8 cellular contexts compared by ENCODE assay signal in the genomic region with DNA sequence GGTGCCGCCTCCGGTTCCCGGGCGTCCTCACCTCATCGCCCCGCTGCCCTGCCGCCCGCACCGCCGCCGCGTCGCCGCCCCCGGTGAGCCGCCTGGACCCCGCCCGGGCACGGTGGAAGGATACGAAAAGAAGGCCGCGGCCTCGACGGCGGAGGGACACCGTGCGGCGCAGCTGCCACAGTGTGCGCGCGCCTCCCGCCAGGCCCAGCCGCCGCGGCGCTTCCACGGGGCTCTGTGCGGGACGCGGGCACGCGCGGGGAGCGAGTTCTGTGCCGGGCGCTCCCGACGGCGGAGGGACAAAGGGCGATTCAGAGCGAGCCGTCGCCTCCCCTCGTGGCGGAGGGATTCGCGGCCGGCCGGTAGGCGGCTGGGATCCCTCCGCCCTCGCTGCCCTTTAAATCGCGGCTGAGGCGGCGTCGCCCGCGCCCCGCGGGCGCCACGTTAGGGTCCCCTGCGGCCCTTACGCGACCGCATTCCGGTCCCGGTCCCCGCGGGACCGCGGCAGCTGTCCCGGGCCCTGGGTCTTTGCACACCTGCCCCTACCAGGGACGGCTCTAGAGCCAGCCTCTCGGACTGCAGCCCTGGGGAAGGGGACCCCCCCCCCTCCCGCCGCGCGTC. TPM values are rescaled to one million over a fixed set of nuclear protein-coding genes. Genes with fewer than 3 reads are reported as not detected.
DNase-seq lines count a peak whose midpoint lies in the region; ATAC-seq and TF ChIP-seq lines count a peak whose summit lies in the region.

No MANE protein-coding gene starts in this region.

- intact Hi-C loops in body of pancreas (cut with DNase I) (no loop called here), sigmoid colon (cut with DNase I) (loop anchor here (2.0 to 5.0 kb wide), 4 partner anchors 57 to 173 kb away; partner anchors contain the start of gene C11orf24)

- ATAC-seq in HG02678 (IDR thresholded peaks at IDR 0.05; ENCODE audit: unreplicated experiment) (peak; percentile 43), body of pancreas (peak; percentile 72), GM21786 (IDR thresholded peaks at IDR 0.05; ENCODE audit: unreplicated experiment) (no peak)

- H3K9me3 ChIP-seq in body of pancreas (no peaks in the 10 kb centered on the region), sigmoid colon (no peaks in the 10 kb centered on the region)

- H3K4me3 ChIP-seq in body of pancreas: peak overlapping the region; percentile 55 to 68
- H3K4me3 ChIP-seq in iPS-11a (ENCODE audit: low read depth, low read length): peak overlapping the region; percentile 67
- H3K4me3 ChIP-seq in sigmoid colon: peak overlapping the region; percentile 64 to 94 (median 76)

- TF ChIP-seq EP300 in sigmoid colon (IDR thresholded peaks at IDR 0.05): no peak

- TF ChIP-seq CTCF in GM10266 (IDR thresholded peaks at IDR 0.05; ENCODE audit: control insufficient read depth, insufficient read depth, low read depth, missing control alignments): no peak
- TF ChIP-seq CTCF in body of pancreas (IDR thresholded peaks at IDR 0.05): peak in 3 of 7 experiments; percentile 11 to 41 (median 17)
- TF ChIP-seq CTCF in sigmoid colon (IDR thresholded peaks at IDR 0.05): peak in 1 of 4 experiments; percentile 4

- TF ChIP-seq POLR2A in body of pancreas (IDR thresholded peaks at IDR 0.05) (peak; percentile 98 to 99 (median 98)), sigmoid colon (IDR thresholded peaks at IDR 0.05) (peak; percentile 92 to 94)

- DNase-seq in GM10266 (ENCODE audit: extremely low spot score) (peak; percentile 92), NCI-H2029 (lab: John Stamatoyannopoulos, UW) (peak; percentile 87), UCSD-AML1 (lab: John Stamatoyannopoulos, UW; ENCODE audit: unreplicated experiment) (peak; percentile 90), body of pancreas (peak; percentile 87 to 90 (median 90)), sigmoid colon (peak; percentile 96)

- peak overlapping the region; percentile 98 to 100 (median 99) for H3K27ac ChIP-seq in body of pancreas
- H3K27ac ChIP-seq in sigmoid colon: peak overlapping the region; percentile 97 to 99 (median 98)

- H3K36me3 ChIP-seq in body of pancreas (replicated peaks in 1 of 2; ENCODE audit: insufficient read depth in 1 of 2, low read depth in 2 of 2): no peaks in the 10 kb centered on the region
- no peaks in the 10 kb centered on the region for H3K36me3 ChIP-seq in sigmoid colon

- H3K27me3 ChIP-seq in body of pancreas (no peaks in the 10 kb centered on the region), sigmoid colon (no peaks in the 10 kb centered on the region)

- 0% methylated on average over 81 of the region's 90 CpGs; no CpG with 5 or more reads in 1 of the 2 donors for WGBS in body of pancreas, 2 donors
- 0 to 1% methylated on average over 90 of the region's 90 CpGs for WGBS in sigmoid colon, 2 donors

- H3K4me1 ChIP-seq in body of pancreas: peaks cover 44% of the 10 kb centered on the region
- peaks cover 0 to 44% (median 41%) of the 10 kb centered on the region in 4 donors for H3K4me1 ChIP-seq in sigmoid colon

RNA-seq across cellular contexts. Expression of gene KMT5B, which starts 0.6 kb away (rescaled TPM):
- 10 to 100 TPM; 30.0 to 32.2 TPM for total RNA-seq in body of pancreas
- 10 to 100 TPM; 38.7 to 45.7 (median 39.1) TPM for total RNA-seq in sigmoid colon
- polyA plus RNA-seq in sigmoid colon: 10 to 100 TPM; 20.8 to 21.4 (median 21.0) TPM

RNA-seq across cellular contexts. Expression of gene C11orf24, which starts 58.1 kb away (rescaled TPM):
- 10 to 100 TPM in 1 of 2 donors, 1 to 10 TPM in 1; 8.2 to 14.3 TPM for total RNA-seq in body of pancreas
- 10 to 100 TPM; 13.7 to 25.4 (median 21.9) TPM for total RNA-seq in sigmoid colon
- polyA plus RNA-seq in sigmoid colon: 10 to 100 TPM; 37.8 to 70.3 (median 40.6) TPM
